ENCODE assay signal across 8 cellular contexts in genomic region chr12:113174461-113175384, GRCh38. TPM values are rescaled to one million over a fixed set of nuclear protein-coding genes. Genes with fewer than 3 reads are reported as not detected.
DNase-seq lines count a peak whose midpoint lies in the region; ATAC-seq and TF ChIP-seq lines count a peak whose summit lies in the region.

No MANE protein-coding gene starts in this region.

- H3K36me3 ChIP-seq in DOHH2 (ENCODE audit: control insufficient read depth, low read length) = peaks cover 92% of the 10 kb centered on the region

- H3K4me1 ChIP-seq in DOHH2 (ENCODE audit: control insufficient read depth, low read length) = peaks cover 54% of the 10 kb centered on the region

- DNase-seq in SK-N-DZ (ENCODE audit: low spot score) (peak; percentile 56), Right ventricle myocardium superior (peak; percentile 82), retina (peak; percentile 77), NCI-H1048 (lab: John Stamatoyannopoulos, UW) (no peak)
- DNase-seq in activated naive CD4-positive, alpha-beta T cell treated with anti-CD3 and anti-CD28 coated beads, Interleukin-2, amount 50 U/mL, for 16 hours = peak; percentile 79

- H4K20me1 ChIP-seq in DOHH2 (ENCODE audit: control insufficient read depth, insufficient read depth, low read depth, low read length) = no peaks in the 10 kb centered on the region

- peak; percentile 77 for ATAC-seq in HG02885 (IDR thresholded peaks at IDR 0.05; ENCODE audit: poor library complexity, unreplicated experiment)
- ATAC-seq in Right ventricle myocardium superior (ENCODE audit: poor library complexity) = peak; percentile 84
- no peak for ATAC-seq in HG03159 (IDR thresholded peaks at IDR 0.05; ENCODE audit: unreplicated experiment)

- no peaks in the 10 kb centered on the region for H3K9me3 ChIP-seq in DOHH2 (ENCODE audit: control insufficient read depth, insufficient read depth, low read length)

- no peaks in the 10 kb centered on the region for H3K9me2 ChIP-seq in DOHH2 (replicated peaks; ENCODE audit: control insufficient read depth, low read length)

- peak; percentile 87 for TF ChIP-seq CTCF in DOHH2 (IDR thresholded peaks at IDR 0.05; ENCODE audit: low read depth, low read length, poor library complexity, severe bottlenecking)

- H3K4me3 ChIP-seq in DOHH2 (ENCODE audit: low read length) = peak overlapping the region; percentile 49

- peak overlapping the region; percentile 92 for H3K27ac ChIP-seq in DOHH2 (ENCODE audit: low read depth, low read length)

- no peaks in the 10 kb centered on the region for H3K27me3 ChIP-seq in DOHH2 (ENCODE audit: control insufficient read depth, low read length)

- H3K79me2 ChIP-seq in DOHH2 (ENCODE audit: control insufficient read depth, low read length) = peaks cover 17% of the 10 kb centered on the region

- peaks cover 21% of the 10 kb centered on the region for H3F3A ChIP-seq in DOHH2 (ENCODE audit: control insufficient read depth, insufficient read depth)

- peak overlapping the region; percentile 74 for H3K4me2 ChIP-seq in DOHH2 (ENCODE audit: low read length)

- intact Hi-C loops in Right ventricle myocardium superior (cut with DNase I) = loop anchor here (2.0 kb wide), 1 partner anchor 126 kb away; no protein-coding TSS in a partner anchor

RNA-seq across cellular contexts. Expression of gene DDX54, which starts 10.6 kb away (rescaled TPM):
- polyA plus RNA-seq in SK-N-DZ (2014; cell fraction: cytosol; rRNA removed) = 34.7 and 39.3 TPM in 2 replicates
- 32.1 and 56.8 TPM in 2 replicates for polyA plus RNA-seq in SK-N-DZ (2014; cell fraction: nucleus; rRNA removed)
- 33.6 TPM for total RNA-seq in Right ventricle myocardium superior

RNA-seq across cellular contexts. Expression of gene RITA1, which starts 10.8 kb away (rescaled TPM):
- 31.5 and 32.0 TPM in 2 replicates for polyA plus RNA-seq in SK-N-DZ (2014; cell fraction: cytosol; rRNA removed)
- 16.6 and 17.2 TPM in 2 replicates for polyA plus RNA-seq in SK-N-DZ (2014; cell fraction: nucleus; rRNA removed)
- 16.3 TPM for total RNA-seq in Right ventricle myocardium superior

RNA-seq across cellular contexts. Expression of gene CFAP73, which starts 25.2 kb away (rescaled TPM):
- not detected in 2 replicates for polyA plus RNA-seq in SK-N-DZ (2014; cell fraction: cytosol; rRNA removed)
- not detected in 2 replicates for polyA plus RNA-seq in SK-N-DZ (2014; cell fraction: nucleus; rRNA removed)
- total RNA-seq in Right ventricle myocardium superior = not detected

RNA-seq across cellular contexts. Expression of gene RASAL1, which starts 39.2 kb away (rescaled TPM):
- polyA plus RNA-seq in SK-N-DZ (2014; cell fraction: cytosol; rRNA removed) = not detected in 2 replicates
- 0.07 TPM in 1 of 2 replicates, not detected in the other for polyA plus RNA-seq in SK-N-DZ (2014; cell fraction: nucleus; rRNA removed)
- total RNA-seq in Right ventricle myocardium superior = not detected

RNA-seq across cellular contexts. Expression of gene TPCN1, which starts 46.5 kb away (rescaled TPM):
- 8.7 and 11.1 TPM in 2 replicates for polyA plus RNA-seq in SK-N-DZ (2014; cell fraction: cytosol; rRNA removed)
- polyA plus RNA-seq in SK-N-DZ (2014; cell fraction: nucleus; rRNA removed) = 63.1 and 85.4 TPM in 2 replicates
- total RNA-seq in Right ventricle myocardium superior = 128 TPM
